8 cellular contexts compared by ENCODE assay signal in genomic region chr12:119988788-119989618, GRCh38. TPM values are rescaled to one million over a fixed set of nuclear protein-coding genes. Genes with fewer than 3 reads are reported as not detected.
A peak's percentile ranks its signal among the peaks of the same experiment; 100 is the strongest.
DNase-seq lines count a peak whose midpoint lies in the region; ATAC-seq, FAIRE-seq and TF ChIP-seq lines count a peak whose summit lies in the region.

Gene BICDL1 (plus strand): TSS chr12:119989236. CDS start chr12:119989869, 633 bp downstream.

- H3K27ac ChIP-seq in gastroesophageal sphincter: peak within 1 kb of the TSS in 3 of 4 donors; percentile 18 to 58 (median 48)
- peak within 1 kb of the TSS; percentile 65 to 79 for H3K27ac ChIP-seq in testis

- 3% methylated on average over 20 of the region's 111 CpGs; no CpG with 5 or more reads in 1 of the 2 donors for WGBS in gastroesophageal sphincter (ENCODE audit: low coverage in 1 of 2), 2 donors
- 0 to 3% methylated on average over 15 to 36 of the region's 111 CpGs for WGBS in testis, 2 donors

- peak; percentile 61 for FAIRE-seq in G401.6 (lab: Jason Lieb, UNC)

- in situ Hi-C loops in HAP-1 (cut with MboI; ENCODE audit: low sequenced_read_pairs): no loop called here

- ATAC-seq in gastroesophageal sphincter: peak; percentile 65

- TF ChIP-seq CTCF in gastroesophageal sphincter (IDR thresholded peaks at IDR 0.05) (no peak), testis (IDR thresholded peaks at IDR 0.05) (no peak)

- DNase-seq in HAP-1 (ENCODE audit: low spot score in 2 of 2) (peak; percentile 49 to 85), MG63 (peak; percentile 55), SIG-M5 (lab: John Stamatoyannopoulos, UW) (peak; percentile 75), activated gamma-delta T cell (lab: John Stamatoyannopoulos, UW) (peak; percentile 97), occipital lobe (lab: John Stamatoyannopoulos, UW) (peak; percentile 76), testis (peak; percentile 97)

- H3K36me3 ChIP-seq in HAP-1 (replicated peaks) (no peaks in the 10 kb centered on the region), MG63 (no peaks in the 10 kb centered on the region), gastroesophageal sphincter (no peaks in the 10 kb centered on the region), testis (ENCODE audit: low read depth, missing control alignments) (no peaks in the 10 kb centered on the region)

- peaks cover 43% of the 10 kb centered on the region for H3K27me3 ChIP-seq in HAP-1 (ENCODE audit: low read depth)
- peaks cover 56% of the 10 kb centered on the region for H3K27me3 ChIP-seq in MG63
- peaks cover 60% of the 10 kb centered on the region for H3K27me3 ChIP-seq in gastroesophageal sphincter
- H3K27me3 ChIP-seq in testis: no peaks in the 10 kb centered on the region

- intact Hi-C loops in testis (cut with DNase I; ENCODE audit: low total_unique reads): no loop called here

- TF ChIP-seq POLR2A in gastroesophageal sphincter (IDR thresholded peaks at IDR 0.05): no peak
- no peak for TF ChIP-seq POLR2A in testis (IDR thresholded peaks at IDR 0.05)

- H3K4me1 ChIP-seq in HAP-1 (peaks cover 5% of the 10 kb centered on the region), gastroesophageal sphincter (peaks cover 2 to 21% (median 7%) of the 10 kb centered on the region in 3 donors), testis (peaks cover 10% of the 10 kb centered on the region)

- H3K9me3 ChIP-seq in HAP-1 (no peaks in the 10 kb centered on the region), MG63 (no peaks in the 10 kb centered on the region), gastroesophageal sphincter (no peaks in the 10 kb centered on the region), testis (no peaks in the 10 kb centered on the region)

- peak within 1 kb of the TSS; percentile 34 for H3K4me3 ChIP-seq in HAP-1
- peak within 1 kb of the TSS; percentile 41 for H3K4me3 ChIP-seq in MG63
- peak within 1 kb of the TSS; percentile 20 to 64 for H3K4me3 ChIP-seq in gastroesophageal sphincter
- peak within 1 kb of the TSS; percentile 59 to 65 for H3K4me3 ChIP-seq in testis

- TF ChIP-seq EP300 in gastroesophageal sphincter (IDR thresholded peaks at IDR 0.05): no peak

RNA-seq across cellular contexts. Expression of gene BICDL1, which starts in this region (rescaled TPM):
- total RNA-seq in MG63 (2014; rRNA removed; shearing (Covaris generic); ENCODE audit: low replicate concordance): not detected in 2 replicates
- 10 to 100 TPM in 1 of 4 donors, 1 to 10 TPM in 1, under 1 TPM in 2; 0.47 to 13.9 (median 1.2) TPM for total RNA-seq in gastroesophageal sphincter
- total RNA-seq in occipital lobe: 25.4 TPM
- 100 to 1,000 TPM in 1 of 2 donors, 10 to 100 TPM in 1; 78.3 to 131 TPM for total RNA-seq in testis
- polyA plus RNA-seq in testis (ENCODE audit: insufficient read depth, low read depth, low replicate concordance): 41.4 TPM

Comparison
In these comparisons a context has a peak if more than half of its experiments do, and no peak if none do; other contexts are left out.
1. Peak in every context shown above with its lines: DNase-seq, ATAC-seq, H3K4me3 ChIP-seq and H3K27ac ChIP-seq.
2. Peak in DNase-seq and H3K4me3 ChIP-seq in MG63; RNA of the gene not detected or under 1 TPM.